In the genomic region with DNA sequence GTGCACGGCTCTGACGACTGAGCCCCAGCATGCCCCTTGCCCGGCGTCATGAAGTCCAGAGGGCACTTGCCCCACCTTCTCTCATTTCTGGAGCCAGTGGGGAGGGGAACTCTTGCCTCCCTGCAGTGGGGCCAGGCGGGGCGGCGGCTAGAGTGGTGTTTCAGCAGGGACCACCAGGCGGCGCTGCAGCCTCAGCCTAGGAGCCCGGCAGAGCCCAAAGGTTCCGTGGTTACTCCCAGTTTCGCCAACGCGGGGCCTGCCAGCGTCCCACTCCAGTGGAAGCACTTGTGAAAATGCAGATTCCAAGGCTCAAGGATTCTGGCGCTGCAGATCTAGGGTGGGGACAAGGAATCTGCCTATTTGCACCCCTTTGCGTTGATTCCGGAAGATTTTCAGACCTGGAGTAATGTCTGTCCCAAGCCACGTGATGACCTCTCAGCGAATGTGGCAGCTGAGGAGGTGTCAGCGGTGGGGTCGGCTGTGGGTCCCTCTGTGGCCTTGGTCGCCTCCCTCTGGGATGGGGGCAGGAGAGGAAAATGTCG, we compare ENCODE assay signal across 9 cellular contexts. TPM values are rescaled to one million over a fixed set of nuclear protein-coding genes. Genes with fewer than 3 reads are reported as not detected.
DNase-seq lines count a peak whose midpoint lies in the region; ATAC-seq, FAIRE-seq and TF ChIP-seq lines count a peak whose summit lies in the region.
"Had no signal": no experiment of that assay in that cellular context is flagged by ENCODE, and none has a peak within 500 bp of the region (broad histone marks: within the 10 kb centered on the region; RNA-seq: fewer than 3 reads in every experiment).

No MANE protein-coding gene starts in this region.

- ATAC-seq in Right ventricle myocardium superior (ENCODE audit: poor library complexity) = peak; percentile 84
- ATAC-seq in pancreas = peak; percentile 49 to 85 (median 75)
- no peak for ATAC-seq in HG02981 (IDR thresholded peaks at IDR 0.05; ENCODE audit: unreplicated experiment)
- ATAC-seq in GM21717 (IDR thresholded peaks at IDR 0.05; ENCODE audit: unreplicated experiment) = no peak

- H3K4me1 ChIP-seq in KMS-11 (ENCODE audit: low read depth, poor library complexity, severe bottlenecking) (no peaks in the 10 kb centered on the region), SJCRH30 (peaks cover 38% of the 10 kb centered on the region), pancreas (no peaks in the 10 kb centered on the region)

- peak overlapping the region; percentile 27; the same call in 1 of the 2 replicates for H2AFZ ChIP-seq in KMS-11 (ENCODE audit: low read depth)

- POLR2A ChIA-PET in GM10248 (lab: Yijun Ruan, JAX) = no interaction called here

- peak; percentile 89 for TF ChIP-seq CTCF in GM10248 (IDR thresholded peaks at IDR 0.05; ENCODE audit: control extremely low read depth, extremely low read depth, low read depth, missing control alignments)
- TF ChIP-seq CTCF in KMS-11 (conservative IDR thresholded peaks at IDR 0.05; ENCODE audit: low read depth, low read length) = peak; percentile 93
- TF ChIP-seq CTCF in pancreas (IDR thresholded peaks at IDR 0.05) = peak; percentile 72 to 83 (median 78)

- no peaks in the 10 kb centered on the region for H3K27me3 Mint-ChIP-seq in activated naive CD8-positive, alpha-beta T cell treated with anti-CD3 and anti-CD28 coated beads for 36 hours

- H3K27ac Mint-ChIP-seq in activated naive CD8-positive, alpha-beta T cell treated with anti-CD3 and anti-CD28 coated beads for 36 hours = no peak overlapping the region

- intact Hi-C loops in Right ventricle myocardium superior (cut with DNase I) = loop anchor here (5.0 to 10.0 kb wide), 4 partner anchors 106 to 484 kb away; partner anchors contain the start of gene TSPAN18
- intact Hi-C loops in pancreas (cut with DNase I) = loop anchor here in 2 of 3 donors (5.0 to 10.0 kb wide), 2 partner anchors 291 to 294 kb away; no protein-coding TSS in a partner anchor

- no peak overlapping the region for H3K9ac ChIP-seq in KMS-11

- no peaks in the 10 kb centered on the region for H3K79me2 ChIP-seq in KMS-11 (ENCODE audit: insufficient read depth, low read depth)

- H3K27ac ChIP-seq in KMS-11 (no peak overlapping the region), SJCRH30 (no peak overlapping the region), pancreas (no peak overlapping the region)
- H3K27ac ChIP-seq: epithelial cell of prostate had no signal

- 37 to 43% methylated on average over 24 of the region's 24 CpGs for WGBS in pancreas, 2 donors

- H3K4me2 ChIP-seq in KMS-11 = peak overlapping the region; percentile 26; the same call in 1 of the 2 replicates

- peaks cover 29% of the 10 kb centered on the region for H3K4me1 Mint-ChIP-seq in activated naive CD8-positive, alpha-beta T cell treated with anti-CD3 and anti-CD28 coated beads for 36 hours

- no peaks in the 10 kb centered on the region for H3K9me3 Mint-ChIP-seq in activated naive CD8-positive, alpha-beta T cell treated with anti-CD3 and anti-CD28 coated beads for 36 hours

- H3K4me3 ChIP-seq in KMS-11 (IDR thresholded peaks at IDR 0.05; ENCODE audit: insufficient read depth, low read depth, low read length) = no peak overlapping the region
- no peak overlapping the region for H3K4me3 ChIP-seq in SJCRH30
- H3K4me3 ChIP-seq in pancreas = no peak overlapping the region

- DNase-seq in GM10248 (ENCODE audit: extremely low spot score) (peak; percentile 74), SJCRH30 (peak; percentile 76 to 87), Right ventricle myocardium superior (peak; percentile 88), pancreas (peak in 5 of 6 donors; percentile 35 to 87 (median 58))
- peak; percentile 54 for DNase-seq in activated naive CD8-positive, alpha-beta T cell treated with anti-CD3 and anti-CD28 coated beads for 36 hours

- H3K27me3 ChIP-seq in KMS-11 (ENCODE audit: insufficient read depth, low read depth) (no peaks in the 10 kb centered on the region), SJCRH30 (no peaks in the 10 kb centered on the region), pancreas (no peaks in the 10 kb centered on the region)

- CTCF ChIA-PET in GM10248 (lab: Yijun Ruan, JAX) = interaction anchor here (0.6 to 19.4 kb wide), 23 partner anchors 8 to 306 kb away, joined by 3 to 421 read pairs (median 4); partner anchors contain the start of gene CD82

- H3K9me3 ChIP-seq in SJCRH30 (replicated peaks) (no peaks in the 10 kb centered on the region), pancreas (no peaks in the 10 kb centered on the region)

- no peak for FAIRE-seq in pancreas (lab: Jason Lieb, UNC)

- H4K20me1 ChIP-seq in KMS-11 (ENCODE audit: insufficient read depth) = no peaks in the 10 kb centered on the region

- H3K36me3 ChIP-seq in KMS-11 (ENCODE audit: insufficient read depth) (no peaks in the 10 kb centered on the region), SJCRH30 (peaks cover 12% of the 10 kb centered on the region), pancreas (no peaks in the 10 kb centered on the region)

- no peak overlapping the region for H3K4me3 Mint-ChIP-seq in activated naive CD8-positive, alpha-beta T cell treated with anti-CD3 and anti-CD28 coated beads for 36 hours

- peaks cover 26% of the 10 kb centered on the region for H3K36me3 Mint-ChIP-seq in activated naive CD8-positive, alpha-beta T cell treated with anti-CD3 and anti-CD28 coated beads for 36 hours

RNA-seq across cellular contexts. Expression of gene CD82, which starts 55.7 kb away (rescaled TPM):
- 81.8 and 90.6 TPM in 2 replicates for total RNA-seq in SJCRH30 (2014; rRNA removed; shearing (Covaris generic))
- total RNA-seq in activated naive CD8-positive, alpha-beta T cell treated with anti-CD3 and anti-CD28 coated beads for 36 hours = 100 to 1,000 TPM; 339 to 343 TPM
- 54.6 TPM for total RNA-seq in Right ventricle myocardium superior
- total RNA-seq in pancreas = 10 to 100 TPM; 26.5 to 45.6 (median 32.5) TPM
- polyA plus RNA-seq in pancreas = 10 to 100 TPM; 29.1 to 64.6 TPM

Comparison
In these comparisons a context has a peak if more than half of its experiments do, and no peak if none do; other contexts are left out.
1. ATAC-seq: peak in Right ventricle myocardium superior (single experiment) and pancreas (4 of 4); none in HG02981 (single experiment) and GM21717 (single experiment).
2. Peak in every context shown above with its lines, with median percentiles within 50 percentile points of each other: DNase-seq and CTCF ChIP-seq.